In genomic region chr1:121458291-121459048, GRCh38 we compare ENCODE assay signal across 8 cellular contexts.
A peak's percentile ranks its signal among the peaks of the same experiment; 100 is the strongest.
DNase-seq lines count a peak whose midpoint lies in the region; ATAC-seq, FAIRE-seq and TF ChIP-seq lines count a peak whose summit lies in the region.

No MANE protein-coding gene starts in this region.

- H3K4me3 Mint-ChIP-seq in activated CD4-positive, alpha-beta T cell treated with anti-CD3 and anti-CD28 coated beads for 36 hours, result peak overlapping the region; percentile 21
- H3K4me3 Mint-ChIP-seq in neural progenitor cell, result no peak overlapping the region

- H4K20me1 ChIP-seq in neural progenitor cell (ENCODE audit: low read depth), result no peaks in the 10 kb centered on the region

- H3K27ac ChIP-seq in small intestine (ENCODE audit: low read depth in 1 of 2, low read length in 1 of 2), result no peak overlapping the region
- H3K27ac ChIP-seq in neural progenitor cell, result no peak overlapping the region

- CTCF ChIA-PET in activated CD4-positive, alpha-beta T cell treated with anti-CD3 and anti-CD28 coated beads for 36 hours (lab: Charles Lee), result no interaction called here

- H3K27me3 ChIP-seq in small intestine (ENCODE audit: control insufficient read depth in 2 of 2, insufficient read depth in 2 of 2, low read length in 2 of 2), result no peaks in the 10 kb centered on the region
- no peaks in the 10 kb centered on the region for H3K27me3 ChIP-seq in neural progenitor cell

- H3K4me2 ChIP-seq in neural progenitor cell, result no peak overlapping the region

- H3K4me3 ChIP-seq in small intestine (ENCODE audit: low read depth in 1 of 2, low read length in 2 of 2) (no peak overlapping the region), neural progenitor cell (no peak overlapping the region)

- no peak overlapping the region for H2AFZ ChIP-seq in neural progenitor cell (replicated peaks)

- POLR2A ChIA-PET in activated CD4-positive, alpha-beta T cell treated with anti-CD3 and anti-CD28 coated beads for 36 hours (lab: Charles Lee), result interaction anchor here (0.5 to 0.7 kb wide), 4 partner anchors 25 to 69 kb away, joined by 3 to 7 read pairs (median 3); no protein-coding TSS in a partner anchor

- H3K27ac Mint-ChIP-seq in activated CD4-positive, alpha-beta T cell treated with anti-CD3 and anti-CD28 coated beads for 36 hours, result no peak overlapping the region
- no peak overlapping the region for H3K27ac Mint-ChIP-seq in neural progenitor cell

- H3K36me3 Mint-ChIP-seq in activated CD4-positive, alpha-beta T cell treated with anti-CD3 and anti-CD28 coated beads for 36 hours (ENCODE audit: low read depth), result no peaks in the 10 kb centered on the region
- H3K36me3 Mint-ChIP-seq in neural progenitor cell, result no peaks in the 10 kb centered on the region

- peaks cover 12% of the 10 kb centered on the region for H3K4me1 Mint-ChIP-seq in activated CD4-positive, alpha-beta T cell treated with anti-CD3 and anti-CD28 coated beads for 36 hours
- no peaks in the 10 kb centered on the region for H3K4me1 Mint-ChIP-seq in neural progenitor cell

- no peak for DNase-seq in activated CD4-positive, alpha-beta T cell treated with anti-CD3 and anti-CD28 coated beads for 36 hours
- no peak for DNase-seq in activated CD4-positive, alpha-beta T cell treated with anti-CD3 and anti-CD28 coated beads, Interleukin-2, amount 50 U/mL, for 48 hours
- peak; percentile 24 for DNase-seq in RPMI7951 (ENCODE audit: low read depth)
- peak; percentile 29 for DNase-seq in small intestine
- DNase-seq in NCI-H2227 (lab: John Stamatoyannopoulos, UW; ENCODE audit: unreplicated experiment), result no peak
- no peak for DNase-seq in neural progenitor cell (ENCODE audit: low spot score)

- H3K79me2 ChIP-seq in neural progenitor cell (ENCODE audit: low read depth), result no peaks in the 10 kb centered on the region

- H3K36me3 ChIP-seq in small intestine (ENCODE audit: control insufficient read depth in 2 of 2, insufficient read depth in 2 of 2, low read length in 2 of 2) (no peaks in the 10 kb centered on the region), neural progenitor cell (no peaks in the 10 kb centered on the region)

- no peak for TF ChIP-seq CTCF in neural progenitor cell (IDR thresholded peaks at IDR 0.05)

- H3K4me1 ChIP-seq in small intestine (ENCODE audit: control insufficient read depth in 2 of 2, insufficient read depth in 1 of 2, low read depth in 1 of 2, low read length in 1 of 2) (no peaks in the 10 kb centered on the region), neural progenitor cell (no peaks in the 10 kb centered on the region)

- no peaks in the 10 kb centered on the region for H3F3A ChIP-seq in neural progenitor cell (ENCODE audit: low read depth)

- peak; percentile 93 for FAIRE-seq in small intestine (lab: Jason Lieb, UNC)

- intact Hi-C loops in activated CD4-positive, alpha-beta T cell treated with anti-CD3 and anti-CD28 coated beads for 36 hours (cut with DNase I, micrococcal nuclease), result loop anchor here (1.0 to 2.0 kb wide), 3 partner anchors 14 to 58 kb away; no protein-coding TSS in a partner anchor

- peaks cover 9% of the 10 kb centered on the region for H3K27me3 Mint-ChIP-seq in activated CD4-positive, alpha-beta T cell treated with anti-CD3 and anti-CD28 coated beads for 36 hours
- H3K27me3 Mint-ChIP-seq in neural progenitor cell (ENCODE audit: insufficient read depth, low read depth), result no peaks in the 10 kb centered on the region

- H3K9ac ChIP-seq in neural progenitor cell, result no peak overlapping the region

- H3K9me3 ChIP-seq in small intestine (ENCODE audit: control insufficient read depth, low read depth) (no peaks in the 10 kb centered on the region), neural progenitor cell (ENCODE audit: low read depth) (no peaks in the 10 kb centered on the region)

- peak; percentile 95 for ATAC-seq in activated CD4-positive, alpha-beta T cell treated with anti-CD3 and anti-CD28 coated beads for 36 hours
- ATAC-seq in HG02943 (IDR thresholded peaks at IDR 0.05; ENCODE audit: low read depth, unreplicated experiment), result peak; percentile 97
- ATAC-seq in esophagus mucosa, result no peak

- H3K9me3 Mint-ChIP-seq in activated CD4-positive, alpha-beta T cell treated with anti-CD3 and anti-CD28 coated beads for 36 hours (ENCODE audit: low read depth), result no peaks in the 10 kb centered on the region
- no peaks in the 10 kb centered on the region for H3K9me3 Mint-ChIP-seq in neural progenitor cell

- WGBS in small intestine, 3 donors, result 24 to 31% (median 29%) methylated on average over 2 of the region's 2 CpGs

Comparison
In these comparisons a context has a peak if more than half of its experiments do, and no peak if none do; other contexts are left out.
1. DNase-seq: peak in RPMI7951 (single experiment) and small intestine (single experiment); none in activated CD4-positive, alpha-beta T cell treated with anti-CD3 and anti-CD28 coated beads for 36 hours (single experiment), activated CD4-positive, alpha-beta T cell treated with anti-CD3 and anti-CD28 coated beads, Interleukin-2, amount 50 U/mL, for 48 hours (0 of 2), NCI-H2227 (single experiment) and neural progenitor cell (single experiment).